Comparison of ENCODE assay signal across 20 cellular contexts in genomic region chr11:60750911-60751310, GRCh38. TPM values are rescaled to one million over a fixed set of nuclear protein-coding genes. Genes with fewer than 3 reads are reported as not detected.
DNase-seq lines count a peak whose midpoint lies in the region; ATAC-seq and TF ChIP-seq lines count a peak whose summit lies in the region.
"Had no signal": no experiment of that assay in that cellular context is flagged by ENCODE, and none has a peak within 500 bp of the region (broad histone marks: within the 10 kb centered on the region; RNA-seq: fewer than 3 reads in every experiment).

No MANE protein-coding gene starts in this region.

- peak; percentile 27 for DNase-seq in ELF-1 (ENCODE audit: low read depth, low spot score)
- peak; percentile 21 for DNase-seq in left kidney (ENCODE audit: low read depth, low spot score)
- DNase-seq in thyroid gland = peak; percentile 16 to 36
- no peak for DNase-seq in activated T-cell treated with anti-CD3 and anti-CD28 coated beads for 4 hours
- DNase-seq: AML-193; Caco-2; Calu3; CD4-positive, alpha-beta T cell; CD8-positive, alpha-beta T cell; DND-41; EL; GF-D8 had no signal

- no peaks in the 10 kb centered on the region for H3K4me1 ChIP-seq in thyroid gland
- H3K4me1 ChIP-seq: A549 had no signal

- H3K36me3 ChIP-seq in thyroid gland = no peaks in the 10 kb centered on the region
- H3K36me3 ChIP-seq: BLaER1 treated with 17β-estradiol and CSF1 and Interleukin-3, amounts not matched to agents 10 nM and 100 nM had no signal

- H3K27me3 ChIP-seq in thyroid gland = no peaks in the 10 kb centered on the region
- H3K27me3 ChIP-seq: BLaER1 treated with 17β-estradiol and CSF1 and Interleukin-3, amounts not matched to agents 10 nM and 100 nM had no signal

- WGBS in thyroid gland, 2 donors = 62% methylated on average over 3 of the region's 3 CpGs

- TF ChIP-seq POLR2A in thyroid gland (IDR thresholded peaks at IDR 0.05) = no peak

- H3K27ac ChIP-seq in thyroid gland = no peak overlapping the region
- H3K27ac ChIP-seq: 22Rv1; A549; BLaER1 treated with 17β-estradiol and CSF1 and Interleukin-3, amounts not matched to agents 10 nM and 100 nM; C4-2B had no signal

- intact Hi-C loops in thyroid gland (cut with DNase I) = no loop called here

- H3K4me3 ChIP-seq in thyroid gland (replicated peaks in 1 of 3) = no peak overlapping the region
- H3K4me3 ChIP-seq: A549; BLaER1 treated with 17β-estradiol and CSF1 and Interleukin-3, amounts not matched to agents 10 nM and 100 nM had no signal

- no peak for TF ChIP-seq CTCF in thyroid gland (IDR thresholded peaks at IDR 0.05)

- no peak for ATAC-seq in GM21360 (IDR thresholded peaks at IDR 0.05; ENCODE audit: unreplicated experiment)
- ATAC-seq: A549; CD8-positive, alpha-beta T cell had no signal

- H3K9me3 ChIP-seq in thyroid gland = no peaks in the 10 kb centered on the region
- H3K9me3 ChIP-seq: A549; BLaER1 treated with 17β-estradiol and CSF1 and Interleukin-3, amounts not matched to agents 10 nM and 100 nM; Caco-2 had no signal

RNA-seq across cellular contexts. Expression of gene MS4A15, which starts 5.8 kb away (rescaled TPM):
- total RNA-seq in thyroid gland = not detected
- total RNA-seq: A172; B cell; Caco-2; Calu3; CD4-positive, alpha-beta T cell; CD8-positive, alpha-beta T cell; Daoy had no signal

RNA-seq across cellular contexts. Expression of gene MS4A18, which starts 26.4 kb away (rescaled TPM):
- not detected for total RNA-seq in thyroid gland
- total RNA-seq: A172; B cell; Caco-2; Calu3; CD4-positive, alpha-beta T cell; CD8-positive, alpha-beta T cell; Daoy had no signal

RNA-seq across cellular contexts. Expression of gene MS4A10, which starts 34.2 kb away (rescaled TPM):
- total RNA-seq in thyroid gland = not detected
- total RNA-seq: A172; B cell; Calu3; CD4-positive, alpha-beta T cell; CD8-positive, alpha-beta T cell; Daoy had no signal

RNA-seq across cellular contexts. Expression of gene MS4A8, which starts 51.5 kb away (rescaled TPM):
- not detected for total RNA-seq in thyroid gland
- total RNA-seq: A172; B cell; Caco-2; CD4-positive, alpha-beta T cell; CD8-positive, alpha-beta T cell; Daoy had no signal
